29 cellular contexts compared by ENCODE assay signal in the genomic region with DNA sequence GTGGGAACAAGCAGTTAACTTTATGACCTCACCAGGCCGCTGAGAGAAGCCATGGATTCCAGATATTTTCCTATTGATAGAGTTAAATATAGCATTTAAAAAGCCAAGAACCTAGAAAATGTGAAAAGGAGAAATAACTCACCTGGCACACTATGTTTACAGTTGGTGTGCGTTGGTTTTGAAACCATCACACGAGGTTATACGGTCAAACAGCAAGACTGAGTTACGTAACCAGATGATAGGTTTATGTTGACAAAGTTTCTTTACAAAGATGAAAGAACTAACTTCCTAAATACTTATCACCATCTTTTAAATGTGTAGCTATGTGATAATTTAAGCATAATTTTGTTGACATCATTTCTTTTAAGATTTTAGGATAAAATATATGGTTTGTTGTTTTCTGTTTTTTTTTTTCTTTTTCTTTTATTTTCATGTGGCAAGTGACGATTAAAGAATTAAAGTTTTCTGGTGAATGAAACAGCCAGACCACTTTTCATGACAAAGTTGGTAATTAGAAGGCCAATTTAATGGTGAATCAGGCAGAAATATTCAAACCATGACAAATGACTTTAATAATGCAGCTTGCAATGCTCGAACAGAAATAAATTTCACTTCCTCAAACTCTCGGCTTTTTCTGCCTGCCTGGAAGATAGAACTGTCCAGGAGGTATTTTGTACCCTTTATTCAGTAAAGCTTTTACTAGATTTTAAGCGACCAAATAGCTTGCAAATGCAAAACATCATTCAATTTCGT.
DNase-seq lines count a peak whose midpoint lies in the region; ATAC-seq, FAIRE-seq and TF ChIP-seq lines count a peak whose summit lies in the region.
"Had no signal": no experiment of that assay in that cellular context is flagged by ENCODE, and none has a peak within 500 bp of the region (broad histone marks: within the 10 kb centered on the region; RNA-seq: fewer than 3 reads in every experiment).

No MANE protein-coding gene starts in this region.

- H3K36me3 ChIP-seq in SK-N-MC (ENCODE audit: insufficient read depth, low read length) = no peaks in the 10 kb centered on the region
- H3K36me3 ChIP-seq: ascending aorta, gastroesophageal sphincter, lower lobe of right lung, sigmoid colon, tibial artery, vagina had no signal

- no peak for DNase-seq in GM12892 (ENCODE audit: insufficient read length)
- DNase-seq in NAMALWA (ENCODE audit: low spot score) = peak; percentile 41
- no peak for DNase-seq in SK-N-MC (ENCODE audit: low read depth, low spot score)
- DNase-seq in HCEC 1CT = no peak
- no peak for DNase-seq in NCI-H2227 treated with DMSO at 0.1 percent for 48 hours (lab: John Stamatoyannopoulos, UW)
- DNase-seq in NCI-H345 (lab: John Stamatoyannopoulos, UW) = no peak
- DNase-seq in NCI-H2029 treated with DMSO at 0.1 percent for 48 hours (lab: John Stamatoyannopoulos, UW) = no peak
- DNase-seq: activated CD4-positive, alpha-beta T cell treated with anti-CD3 and anti-CD28 coated beads, Interleukin-2, amount 50 U/mL, for 4 hours; activated T-cell treated with anti-CD3 and anti-CD28 coated beads, Interleukin-2, amount 50 U/mL, for 72 hours; CD4-positive, alpha-beta T cell; GOT3; HFFc6; lower lobe of right lung; naive thymus-derived CD8-positive, alpha-beta T cell; NCI-H1092; NCI-H1694; occipital lobe; psoas muscle; sigmoid colon; SK-N-SH; stimulated activated CD4-positive, alpha-beta T cell treated with anti-CD3 and anti-CD28 coated beads, Interleukin-4, amount 100 ng/mL, for 4 hours; T-helper 17 cell; tibial artery had no signal

- TF ChIP-seq POLR2A in GM12892 (IDR thresholded peaks at IDR 0.05; ENCODE audit: low read depth, low read length) = no peak

- H3K9me3 ChIP-seq in SK-N-MC (ENCODE audit: low read depth, low read length) = no peaks in the 10 kb centered on the region
- H3K9me3 ChIP-seq: ascending aorta, gastroesophageal sphincter, lower lobe of right lung, psoas muscle, sigmoid colon, SK-N-SH, tibial artery, vagina had no signal

- FAIRE-seq in GM12892 (lab: Jason Lieb, UNC) = peak; percentile 36

- ATAC-seq in GM21526 (IDR thresholded peaks at IDR 0.05; ENCODE audit: low FRiP score, unreplicated experiment) = peak; percentile 66
- ATAC-seq: activated CD4-positive, CD25-positive, alpha-beta regulatory T cell treated with anti-CD3 and anti-CD28 coated beads, Interleukin-2, amount 50 U/mL, for 24 hours; activated T-cell treated with anti-CD3 and anti-CD28 coated beads, Interleukin-2, amount 50 U/mL, for 72 hours; gastroesophageal sphincter; lower lobe of right lung; naive thymus-derived CD8-positive, alpha-beta T cell; psoas muscle; T-helper 17 cell had no signal

- H3K9ac ChIP-seq in SK-N-MC (ENCODE audit: insufficient read length) = peak overlapping the region; percentile 25
- H3K9ac ChIP-seq: KMS-11, SK-N-SH had no signal

- H3K27ac ChIP-seq in SK-N-MC = 0 out of 2 replicates have a peak overlapping the region, but pooled peaks have one; percentile 16
- H3K27ac ChIP-seq: ascending aorta, gastroesophageal sphincter, KMS-11, lower lobe of right lung, psoas muscle, sigmoid colon, tibial artery, vagina had no signal

- H3K4me3 ChIP-seq in SK-N-MC = peak overlapping the region; percentile 48
- H3K4me3 ChIP-seq: ascending aorta, gastroesophageal sphincter, lower lobe of right lung, psoas muscle, sigmoid colon, tibial artery, vagina had no signal
